In the genomic region with DNA sequence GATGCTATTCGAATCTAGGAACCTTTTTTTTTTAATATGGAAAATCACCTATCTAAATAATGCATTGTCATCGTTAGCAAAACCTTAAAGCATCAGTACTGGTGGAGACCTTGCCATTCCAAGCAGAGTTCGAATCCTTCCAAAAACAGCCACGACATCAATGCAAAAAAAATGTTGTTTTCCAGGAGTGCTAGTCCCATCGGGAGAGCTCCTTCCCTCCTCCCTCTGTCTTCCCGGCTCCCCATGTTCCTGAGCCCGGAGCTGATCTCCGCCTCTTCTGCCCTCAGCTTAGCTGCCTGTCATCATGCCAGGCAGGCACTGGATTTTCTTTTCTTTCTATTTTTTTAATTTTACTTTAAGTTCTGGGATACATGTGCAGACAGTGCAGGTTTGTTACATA, we compare ENCODE assay signal across 11 cellular contexts.
DNase-seq lines count a peak whose midpoint lies in the region; ATAC-seq and TF ChIP-seq lines count a peak whose summit lies in the region.
"Had no signal": no experiment of that assay in that cellular context is flagged by ENCODE, and none has a peak within 500 bp of the region (broad histone marks: within the 10 kb centered on the region; RNA-seq: fewer than 3 reads in every experiment).

No MANE protein-coding gene starts in this region.

- 26 to 49% methylated on average over 8 of the region's 8 CpGs for WGBS in upper lobe of left lung, 2 donors

- TF ChIP-seq POLR2A in upper lobe of left lung (IDR thresholded peaks at IDR 0.05), result no peak

- H3K27ac Mint-ChIP-seq in activated naive CD8-positive, alpha-beta T cell, result no peak overlapping the region
- no peak overlapping the region for H3K27ac Mint-ChIP-seq in activated naive CD8-positive, alpha-beta T cell treated with anti-CD3 and anti-CD28 coated beads, Interleukin-2, amount 50 U/mL, for 24 hours
- no peak overlapping the region for H3K27ac Mint-ChIP-seq in nephron progenitor cell

- no peaks in the 10 kb centered on the region for H3K36me3 ChIP-seq in thoracic aorta
- H3K36me3 ChIP-seq in upper lobe of left lung, result no peaks in the 10 kb centered on the region

- peak overlapping the region; percentile 40 for H3K4me3 Mint-ChIP-seq in activated naive CD8-positive, alpha-beta T cell
- no peak overlapping the region for H3K4me3 Mint-ChIP-seq in activated naive CD8-positive, alpha-beta T cell treated with anti-CD3 and anti-CD28 coated beads, Interleukin-2, amount 50 U/mL, for 24 hours
- H3K4me3 Mint-ChIP-seq in nephron progenitor cell, result peak overlapping the region; percentile 80

- ATAC-seq in activated naive CD8-positive, alpha-beta T cell treated with anti-CD3 and anti-CD28 coated beads, Interleukin-2, amount 50 U/mL, for 24 hours, result no peak
- ATAC-seq in thoracic aorta (ENCODE audit: insufficient number of reproducible peaks, low FRiP score, low read depth) (no peak), GM18520 (IDR thresholded peaks at IDR 0.05; ENCODE audit: unreplicated experiment) (no peak), upper lobe of left lung (ENCODE audit: low FRiP score in 2 of 2) (no peak)
- ATAC-seq: A549; naive thymus-derived CD8-positive, alpha-beta T cell had no signal

- no peak for TF ChIP-seq EP300 in upper lobe of left lung (IDR thresholded peaks at IDR 0.05)

- no peaks in the 10 kb centered on the region for H3K9me3 ChIP-seq in thoracic aorta
- H3K9me3 ChIP-seq in upper lobe of left lung, result no peaks in the 10 kb centered on the region
- H3K9me3 ChIP-seq: A549 had no signal

- no peaks in the 10 kb centered on the region for H3K36me3 Mint-ChIP-seq in activated naive CD8-positive, alpha-beta T cell
- H3K36me3 Mint-ChIP-seq in activated naive CD8-positive, alpha-beta T cell treated with anti-CD3 and anti-CD28 coated beads, Interleukin-2, amount 50 U/mL, for 24 hours (ENCODE audit: low read depth), result no peaks in the 10 kb centered on the region
- no peaks in the 10 kb centered on the region for H3K36me3 Mint-ChIP-seq in nephron progenitor cell (ENCODE audit: low read depth)
- H3K36me3 Mint-ChIP-seq: naive thymus-derived CD8-positive, alpha-beta T cell had no signal

- no peaks in the 10 kb centered on the region for H3K27me3 ChIP-seq in thoracic aorta (replicated peaks; ENCODE audit: insufficient read depth)
- H3K27me3 ChIP-seq in upper lobe of left lung, result no peaks in the 10 kb centered on the region

- H3K4me1 ChIP-seq in thoracic aorta (ENCODE audit: control insufficient read depth in 1 of 2, low read depth in 2 of 2) (peaks cover 5 to 21% of the 10 kb centered on the region in 2 donors), upper lobe of left lung (peaks cover 4 to 15% (median 9%) of the 10 kb centered on the region in 4 donors)
- H3K4me1 ChIP-seq: A549 had no signal

- intact Hi-C loops in head of caudate nucleus (cut with DNase I), result loop anchor here (5.0 to 10.0 kb wide), 2 partner anchors 54 to 151 kb away; a partner anchor contains a TSS

- H3K9me3 Mint-ChIP-seq in activated naive CD8-positive, alpha-beta T cell (ENCODE audit: low read depth), result no peaks in the 10 kb centered on the region
- H3K9me3 Mint-ChIP-seq in activated naive CD8-positive, alpha-beta T cell treated with anti-CD3 and anti-CD28 coated beads, Interleukin-2, amount 50 U/mL, for 24 hours, result no peaks in the 10 kb centered on the region
- H3K9me3 Mint-ChIP-seq in nephron progenitor cell, result peaks cover 4% of the 10 kb centered on the region
- H3K9me3 Mint-ChIP-seq: naive thymus-derived CD8-positive, alpha-beta T cell had no signal

- TF ChIP-seq CTCF in nephron progenitor cell (IDR thresholded peaks at IDR 0.05) (no peak), thoracic aorta (IDR thresholded peaks at IDR 0.05) (no peak), upper lobe of left lung (IDR thresholded peaks at IDR 0.05) (no peak)

- H3K27ac ChIP-seq in thoracic aorta, result no peak overlapping the region
- no peak overlapping the region for H3K27ac ChIP-seq in upper lobe of left lung
- H3K27ac ChIP-seq: A549 had no signal

- peaks cover 9% of the 10 kb centered on the region for H3K4me1 Mint-ChIP-seq in activated naive CD8-positive, alpha-beta T cell (ENCODE audit: low read depth)
- peaks cover 9% of the 10 kb centered on the region for H3K4me1 Mint-ChIP-seq in activated naive CD8-positive, alpha-beta T cell treated with anti-CD3 and anti-CD28 coated beads, Interleukin-2, amount 50 U/mL, for 24 hours
- peaks cover 44% of the 10 kb centered on the region for H3K4me1 Mint-ChIP-seq in nephron progenitor cell

- H3K4me3 ChIP-seq in thoracic aorta, result peak overlapping the region; percentile 57
- peak overlapping the region in 2 of 4 donors; percentile 1 to 38 for H3K4me3 ChIP-seq in upper lobe of left lung
- H3K4me3 ChIP-seq: A549 had no signal

- DNase-seq in activated naive CD8-positive, alpha-beta T cell treated with anti-CD3 and anti-CD28 coated beads, Interleukin-2, amount 50 U/mL, for 24 hours, result no peak
- DNase-seq in head of caudate nucleus (peak in 35 of 42 donors; percentile 50 to 90 (median 71)), nephron progenitor cell (no peak), thoracic aorta (ENCODE audit: low spot score) (no peak), activated T-cell treated with anti-CD3 and anti-CD28 coated beads for 4 hours (no peak), upper lobe of left lung (no peak)
- DNase-seq: naive thymus-derived CD8-positive, alpha-beta T cell; NCI-H2227 treated with DMSO at 0.1 percent for 48 hours had no signal

- H3K27me3 Mint-ChIP-seq in activated naive CD8-positive, alpha-beta T cell, result peaks cover 11% of the 10 kb centered on the region
- H3K27me3 Mint-ChIP-seq in activated naive CD8-positive, alpha-beta T cell treated with anti-CD3 and anti-CD28 coated beads, Interleukin-2, amount 50 U/mL, for 24 hours, result peaks cover 20% of the 10 kb centered on the region
- H3K27me3 Mint-ChIP-seq in nephron progenitor cell (ENCODE audit: low read depth, poor library complexity), result peaks cover 23% of the 10 kb centered on the region

Comparison
In these comparisons a context has a peak if more than half of its experiments do, and no peak if none do; other contexts are left out.
1. DNase-seq: peak in head of caudate nucleus (35 of 42); none in activated naive CD8-positive, alpha-beta T cell treated with anti-CD3 and anti-CD28 coated beads, Interleukin-2, amount 50 U/mL, for 24 hours (single experiment), nephron progenitor cell (single experiment), thoracic aorta (single experiment), activated T-cell treated with anti-CD3 and anti-CD28 coated beads for 4 hours (single experiment) and upper lobe of left lung (0 of 2).